In the genomic region with DNA sequence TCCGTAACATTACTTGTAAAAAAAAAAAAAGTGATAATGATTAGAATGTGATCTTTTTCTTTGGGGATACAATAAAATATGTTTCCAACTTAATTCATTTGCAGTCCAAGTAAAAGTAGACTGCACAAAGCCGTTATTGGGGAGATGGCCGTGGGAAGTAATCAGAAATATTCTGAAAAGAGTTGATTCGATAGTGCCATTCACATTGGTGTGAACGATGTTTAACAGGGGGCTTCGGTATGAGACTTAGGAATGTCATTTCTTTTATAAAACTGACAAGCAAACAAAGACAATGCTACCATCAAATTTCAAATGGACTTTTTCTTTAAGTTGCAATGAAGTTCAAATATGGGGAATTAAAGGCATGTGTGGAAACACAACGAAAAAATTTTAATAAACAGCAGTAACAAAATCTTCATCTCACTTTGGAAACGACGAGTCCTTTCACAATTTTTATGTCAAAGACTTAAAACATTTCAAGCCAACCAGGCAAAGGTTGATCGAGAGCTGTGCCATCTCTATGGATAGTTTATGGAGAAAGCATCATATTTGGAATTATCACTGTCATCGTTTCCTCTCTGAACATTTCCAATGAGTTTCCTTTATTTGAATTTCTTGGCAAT, we compare ENCODE assay signal across 28 cellular contexts. TPM values are rescaled to one million over a fixed set of nuclear protein-coding genes. Genes with fewer than 3 reads are reported as not detected.
DNase-seq lines count a peak whose midpoint lies in the region; ATAC-seq and TF ChIP-seq lines count a peak whose summit lies in the region.
"Had no signal": no experiment of that assay in that cellular context is flagged by ENCODE, and none has a peak within 500 bp of the region (broad histone marks: within the 10 kb centered on the region; RNA-seq: fewer than 3 reads in every experiment).

No MANE protein-coding gene starts in this region.

- peaks cover 6% of the 10 kb centered on the region for H3K36me3 Mint-ChIP-seq in activated CD4-positive, alpha-beta T cell treated with anti-CD3 and anti-CD28 coated beads, Interleukin-2, amount 10 ng/mL, durations not matched to agents 7 days and 5 days (ENCODE audit: low read depth)
- H3K36me3 Mint-ChIP-seq in CD4-positive, alpha-beta T cell (ENCODE audit: low read depth) = peaks cover 9% of the 10 kb centered on the region
- H3K36me3 Mint-ChIP-seq in IgD-negative memory B cell = no peaks in the 10 kb centered on the region
- peaks cover 8% of the 10 kb centered on the region for H3K36me3 Mint-ChIP-seq in memory B cell
- H3K36me3 Mint-ChIP-seq: mesothelial cell of epicardium had no signal

- POLR2A ChIA-PET in activated CD4-positive, alpha-beta T cell treated with anti-CD3 and anti-CD28 coated beads, Interleukin-2, amount 10 ng/mL, durations not matched to agents 7 days and 5 days (lab: Charles Lee) = no interaction called here
- POLR2A ChIA-PET in CD4-positive, alpha-beta T cell (lab: Charles Lee) = interaction anchor here (0.9 to 1.6 kb wide), 3 partner anchors 10 to 25 kb away, joined by 3 to 15 read pairs (median 3); no protein-coding TSS in a partner anchor

- no peak for DNase-seq in activated CD4-positive, alpha-beta T cell treated with anti-CD3 and anti-CD28 coated beads, Interleukin-2, amount 10 ng/mL, durations not matched to agents 7 days and 5 days
- DNase-seq in activated CD4-positive, alpha-beta T cell treated with anti-CD3 and anti-CD28 coated beads, Interleukin-2, amount 50 U/mL, for 48 hours = no peak
- no peak for DNase-seq in CD4-positive, alpha-beta T cell
- DNase-seq in memory B cell (ENCODE audit: low spot score in 2 of 2) = no peak
- no peak for DNase-seq in AML-193 (lab: John Stamatoyannopoulos, UW)
- no peak for DNase-seq in caudate nucleus (lab: John Stamatoyannopoulos, UW)
- no peak for DNase-seq in stimulated activated CD4-positive, alpha-beta T cell treated with anti-CD3 and anti-CD28 coated beads, Interleukin-4, amount 100 ng/mL, for 4 hours
- DNase-seq: activated CD4-positive, alpha-beta T cell treated with anti-CD3 and anti-CD28 coated beads, Interleukin-2, amount 50 U/mL, for 4 hours; activated CD4-positive, CD25-positive, alpha-beta regulatory T cell; activated effector memory CD4-positive, alpha-beta T cell treated with anti-CD3 and anti-CD28 coated beads, Interleukin-2, amount 50 U/mL, for 16 hours; adrenal gland; body of pancreas; hypothalamus; left ventricle myocardium inferior; NCI-H1417 treated with DMSO at 0.1 percent for 48 hours; NCI-H2081 treated with DMSO at 0.1 percent for 48 hours; NCI-H446; OCI-M1; pancreas; retina; stimulated activated CD4-positive, alpha-beta T cell treated with anti-CD3 and anti-CD28 coated beads, Interleukin-1b, Interleukin-23, amount 100 ng/mL, for 48 hours; trophoblast cell had no signal

- peaks cover 4% of the 10 kb centered on the region for H3K9me3 Mint-ChIP-seq in activated CD4-positive, alpha-beta T cell treated with anti-CD3 and anti-CD28 coated beads, Interleukin-2, amount 10 ng/mL, durations not matched to agents 7 days and 5 days
- H3K9me3 Mint-ChIP-seq in CD4-positive, alpha-beta T cell = peaks cover 23% of the 10 kb centered on the region
- H3K9me3 Mint-ChIP-seq in IgD-negative memory B cell = peaks cover 5 to 27% (median 19%) of the 10 kb centered on the region in 3 donors
- H3K9me3 Mint-ChIP-seq in memory B cell = peaks cover 5% of the 10 kb centered on the region
- H3K9me3 Mint-ChIP-seq: mesothelial cell of epicardium had no signal

- peaks cover 57% of the 10 kb centered on the region for H3K9me3 ChIP-seq in CD4-positive, alpha-beta T cell (ENCODE audit: control insufficient read depth, low read length)
- H3K9me3 ChIP-seq: adrenal gland, body of pancreas, HAP-1, pancreas had no signal

- CTCF ChIA-PET in activated CD4-positive, alpha-beta T cell treated with anti-CD3 and anti-CD28 coated beads, Interleukin-2, amount 10 ng/mL, durations not matched to agents 7 days and 5 days (lab: Charles Lee) = interaction anchor here (0.9 kb wide), 1 partner anchor 10 kb away, joined by 3 read pairs; no protein-coding TSS in a partner anchor
- CTCF ChIA-PET in CD4-positive, alpha-beta T cell (lab: Charles Lee) = interaction anchor here (0.5 to 1.4 kb wide), 3 partner anchors 16 to 262 kb away, joined by 3 to 5 read pairs (median 3); no protein-coding TSS in a partner anchor

- H3K27ac Mint-ChIP-seq in activated CD4-positive, alpha-beta T cell treated with anti-CD3 and anti-CD28 coated beads, Interleukin-2, amount 10 ng/mL, durations not matched to agents 7 days and 5 days = peak overlapping the region; percentile 14
- peak overlapping the region; percentile 69 for H3K27ac Mint-ChIP-seq in CD4-positive, alpha-beta T cell
- H3K27ac Mint-ChIP-seq in IgD-negative memory B cell (peak overlapping the region; percentile 76 to 99 (median 91)), memory B cell (peak overlapping the region; percentile 47)
- H3K27ac Mint-ChIP-seq: mesothelial cell of epicardium had no signal

- H3K27me3 Mint-ChIP-seq in activated CD4-positive, alpha-beta T cell treated with anti-CD3 and anti-CD28 coated beads, Interleukin-2, amount 10 ng/mL, durations not matched to agents 7 days and 5 days = peaks cover 79% of the 10 kb centered on the region
- peaks cover 83% of the 10 kb centered on the region for H3K27me3 Mint-ChIP-seq in CD4-positive, alpha-beta T cell
- H3K27me3 Mint-ChIP-seq in IgD-negative memory B cell (peaks cover 67% of the 10 kb centered on the region), memory B cell (peaks cover 40% of the 10 kb centered on the region)

- H3K4me3 Mint-ChIP-seq in activated CD4-positive, alpha-beta T cell treated with anti-CD3 and anti-CD28 coated beads, Interleukin-2, amount 10 ng/mL, durations not matched to agents 7 days and 5 days = no peak overlapping the region
- H3K4me3 Mint-ChIP-seq in CD4-positive, alpha-beta T cell = peak overlapping the region; percentile 25
- H3K4me3 Mint-ChIP-seq in IgD-negative memory B cell (peak overlapping the region in 1 of 4 donors; percentile 79), memory B cell (no peak overlapping the region)
- H3K4me3 Mint-ChIP-seq: mesothelial cell of epicardium had no signal

- no peak for ATAC-seq in CD4-positive, alpha-beta T cell (ENCODE audit: poor library complexity)
- no peak for ATAC-seq in memory B cell (ENCODE audit: low read depth)
- ATAC-seq: body of pancreas; naive thymus-derived CD8-positive, alpha-beta T cell; pancreas had no signal

- peaks cover 12% of the 10 kb centered on the region for H3K4me1 Mint-ChIP-seq in activated CD4-positive, alpha-beta T cell treated with anti-CD3 and anti-CD28 coated beads, Interleukin-2, amount 10 ng/mL, durations not matched to agents 7 days and 5 days
- peaks cover 18% of the 10 kb centered on the region for H3K4me1 Mint-ChIP-seq in CD4-positive, alpha-beta T cell (ENCODE audit: low read depth)
- H3K4me1 Mint-ChIP-seq in IgD-negative memory B cell = peaks cover 7 to 9% (median 8%) of the 10 kb centered on the region in 3 donors
- H3K4me1 Mint-ChIP-seq in memory B cell = peaks cover 10% of the 10 kb centered on the region

- intact Hi-C loops in CD4-positive, alpha-beta T cell (cut with DNase I, micrococcal nuclease) = loop anchor here in 1 of 2 experiments (1.0 kb wide), 1 partner anchor 10 kb away; no protein-coding TSS in a partner anchor

- H3K27me3 ChIP-seq in CD4-positive, alpha-beta T cell (ENCODE audit: control insufficient read depth, insufficient read depth, low read length) = peaks cover 83% of the 10 kb centered on the region

- no peak for TF ChIP-seq CTCF in CD4-positive, alpha-beta T cell (IDR thresholded peaks at IDR 0.05)

- H3K27ac ChIP-seq in CD4-positive, alpha-beta T cell (ENCODE audit: low read depth, low read length) = no peak overlapping the region
- H3K27ac ChIP-seq in caudate nucleus (ENCODE audit: low read depth, low read length) = no peak overlapping the region
- H3K27ac ChIP-seq: adrenal gland, body of pancreas, left ventricle myocardium inferior, pancreas had no signal

RNA-seq across cellular contexts. Expression of a gene that starts 1.7 kb away (rescaled TPM):
- total RNA-seq in activated CD4-positive, alpha-beta T cell treated with anti-CD3 and anti-CD28 coated beads, Interleukin-2, amount 10 ng/mL, durations not matched to agents 7 days and 5 days = not detected
- not detected for total RNA-seq in CD4-positive, alpha-beta T cell
- not detected for polyA plus RNA-seq in IgD-negative memory B cell
- total RNA-seq: body of pancreas; left ventricle myocardium inferior; mesothelial cell of epicardium; naive thymus-derived CD8-positive, alpha-beta T cell; smooth muscle cell had no signal
- polyA plus RNA-seq: adrenal gland; naive thymus-derived CD8-positive, alpha-beta T cell; pancreas; smooth muscle cell had no signal

RNA-seq across cellular contexts. Expression of a gene that starts 8.3 kb away (rescaled TPM):
- not detected for total RNA-seq in activated CD4-positive, alpha-beta T cell treated with anti-CD3 and anti-CD28 coated beads, Interleukin-2, amount 10 ng/mL, durations not matched to agents 7 days and 5 days
- total RNA-seq in CD4-positive, alpha-beta T cell = not detected
- not detected for polyA plus RNA-seq in IgD-negative memory B cell
- total RNA-seq: body of pancreas; left ventricle myocardium inferior; mesothelial cell of epicardium; naive thymus-derived CD8-positive, alpha-beta T cell; smooth muscle cell; subcutaneous adipose tissue had no signal
- polyA plus RNA-seq: adrenal gland; naive thymus-derived CD8-positive, alpha-beta T cell; pancreas; smooth muscle cell had no signal

Comparison
In these comparisons a context has a peak if more than half of its experiments do, and no peak if none do; other contexts are left out.
1. H3K27ac Mint-ChIP-seq: peak in every context shown above with its lines; median percentile 91 in IgD-negative memory B cell; 69 in CD4-positive, alpha-beta T cell; 47 in memory B cell; 14 in activated CD4-positive, alpha-beta T cell treated with anti-CD3 and anti-CD28 coated beads, Interleukin-2, amount 10 ng/mL, durations not matched to agents 7 days and 5 days.